In genomic region chr11:19813158-19813879, GRCh38 we compare ENCODE assay signal across 19 cellular contexts.
DNase-seq lines count a peak whose midpoint lies in the region; ATAC-seq and TF ChIP-seq lines count a peak whose summit lies in the region.
"Had no signal": no experiment of that assay in that cellular context is flagged by ENCODE, and none has a peak within 500 bp of the region (broad histone marks: within the 10 kb centered on the region; RNA-seq: fewer than 3 reads in every experiment).

No MANE protein-coding gene starts in this region.

- H3K27ac Mint-ChIP-seq in WTC11 = peak overlapping the region; percentile 99

- no peaks in the 10 kb centered on the region for H3K36me3 ChIP-seq in BLaER1
- H3K36me3 ChIP-seq in psoas muscle (ENCODE audit: insufficient read depth in 1 of 2, low read depth in 1 of 2) = no peaks in the 10 kb centered on the region
- no peaks in the 10 kb centered on the region for H3K36me3 ChIP-seq in BE2C
- H3K36me3 ChIP-seq: HAP-1 had no signal

- H3K27me3 Mint-ChIP-seq in WTC11 (ENCODE audit: low read depth) = no peaks in the 10 kb centered on the region

- H3K4me3 ChIP-seq in BLaER1 (no peak overlapping the region), psoas muscle (peak overlapping the region; percentile 39), BE2C (ENCODE audit: low read depth, low read length) (no peak overlapping the region)
- H3K4me3 ChIP-seq: HAP-1, PC-9 had no signal

- no peaks in the 10 kb centered on the region for H4K20me1 ChIP-seq in BLaER1

- H3K27ac ChIP-seq in BLaER1 (no peak overlapping the region), psoas muscle (peak overlapping the region; percentile 68)
- H3K27ac ChIP-seq: HL-60, PC-9 had no signal

- CTCF ChIA-PET in WTC11 (lab: Charles Lee) = interaction anchor here (1.0 to 2.5 kb wide), 5 partner anchors 14 to 256 kb away, joined by 3 to 34 read pairs (median 4); no protein-coding TSS in a partner anchor

- DNase-seq in WTC11 (ENCODE audit: low spot score) (no peak), left ventricle myocardium superior (peak; percentile 37), psoas muscle (peak in 1 of 2 donors; percentile 57), BE2C (no peak), SHP77 treated with DMSO at 0.1 percent for 48 hours (lab: John Stamatoyannopoulos, UW) (no peak)
- DNase-seq: DND-41, MV-4-11, NCI-H1417 treated with DMSO at 0.1 percent for 48 hours, NCI-H2029, NCI-H2171, NCI-H446 treated with DMSO at 0.1 percent for 48 hours, NCI-H82, PC-9, SK-N-SH had no signal

- POLR2A ChIA-PET in WTC11 (lab: Charles Lee) = no interaction called here

- intact Hi-C loops in left ventricle myocardium superior (cut with micrococcal nuclease) (no loop called here), psoas muscle (cut with DNase I) (loop anchor here in 1 of 2 donors (5.0 kb wide), 1 partner anchor 89 kb away; no protein-coding TSS in a partner anchor)

- H3K36me3 Mint-ChIP-seq in WTC11 = no peaks in the 10 kb centered on the region

- H3K4me3 Mint-ChIP-seq in WTC11 = no peak overlapping the region

- H3K4me1 ChIP-seq in BLaER1 (peaks cover 8% of the 10 kb centered on the region; the same call in 1 of the 2 replicates), psoas muscle (peaks cover 60% of the 10 kb centered on the region), BE2C (no peaks in the 10 kb centered on the region)
- H3K4me1 ChIP-seq: HAP-1 had no signal

- 24 to 43% (median 31%) methylated on average over 13 of the region's 13 CpGs for WGBS in psoas muscle, 3 donors

- peak overlapping the region; percentile 28; the same call in 1 of the 2 replicates for H3K4me2 ChIP-seq in BLaER1
- H3K4me2 ChIP-seq: PC-9, SK-N-SH had no signal

- no peaks in the 10 kb centered on the region for H3K27me3 ChIP-seq in BLaER1
- no peaks in the 10 kb centered on the region for H3K27me3 ChIP-seq in psoas muscle (ENCODE audit: insufficient read depth in 3 of 3, low read length in 2 of 3)
- no peaks in the 10 kb centered on the region for H3K27me3 ChIP-seq in BE2C

- H3K4me1 Mint-ChIP-seq in WTC11 = peaks cover 93% of the 10 kb centered on the region

- H3K9me3 Mint-ChIP-seq in WTC11 = no peaks in the 10 kb centered on the region

- H3K9ac ChIP-seq in BLaER1 = no peak overlapping the region
- H3K9ac ChIP-seq: SK-N-SH had no signal

- ATAC-seq in WTC11 (no peak), left ventricle myocardium superior (peak; percentile 93), psoas muscle (peak; percentile 87 to 95 (median 92)), GM21619 (IDR thresholded peaks at IDR 0.05; ENCODE audit: unreplicated experiment) (no peak), HG02840 (IDR thresholded peaks at IDR 0.05; ENCODE audit: low FRiP score, unreplicated experiment) (no peak)

- TF ChIP-seq CTCF in WTC11 (IDR thresholded peaks at IDR 0.05) = no peak
- TF ChIP-seq CTCF in psoas muscle (IDR thresholded peaks at IDR 0.05) = no peak
- TF ChIP-seq CTCF in BE2C (IDR thresholded peaks at IDR 0.05; ENCODE audit: low read depth, low read length) = no peak

- H3K9me3 ChIP-seq in BLaER1 (no peaks in the 10 kb centered on the region), psoas muscle (no peaks in the 10 kb centered on the region), BE2C (no peaks in the 10 kb centered on the region)
- H3K9me3 ChIP-seq: HAP-1, SK-N-SH had no signal

TF ChIP-seq in WTC11, 78 proteins besides CTCF, POLR2A, EP300 and RAD21:
- no peak for TF ChIP-seq ZNF232 (CRISPR knock-in tag; IDR thresholded peaks at IDR 0.05)
- no peak for TF ChIP-seq JUN (CRISPR knock-in tag; IDR thresholded peaks at IDR 0.05)
- TF ChIP-seq ZNF281 (CRISPR knock-in tag; IDR thresholded peaks at IDR 0.05) = no peak
- no peak for TF ChIP-seq ATF2 (CRISPR knock-in tag; IDR thresholded peaks at IDR 0.05; ENCODE audit: borderline replicate concordance, low read depth)
- no peak for TF ChIP-seq ARID4B (CRISPR knock-in tag; IDR thresholded peaks at IDR 0.05; ENCODE audit: borderline replicate concordance)
- TF ChIP-seq GTF2I (CRISPR knock-in tag; conservative IDR thresholded peaks at IDR 0.05) = no peak
- TF ChIP-seq, protein P1, sequence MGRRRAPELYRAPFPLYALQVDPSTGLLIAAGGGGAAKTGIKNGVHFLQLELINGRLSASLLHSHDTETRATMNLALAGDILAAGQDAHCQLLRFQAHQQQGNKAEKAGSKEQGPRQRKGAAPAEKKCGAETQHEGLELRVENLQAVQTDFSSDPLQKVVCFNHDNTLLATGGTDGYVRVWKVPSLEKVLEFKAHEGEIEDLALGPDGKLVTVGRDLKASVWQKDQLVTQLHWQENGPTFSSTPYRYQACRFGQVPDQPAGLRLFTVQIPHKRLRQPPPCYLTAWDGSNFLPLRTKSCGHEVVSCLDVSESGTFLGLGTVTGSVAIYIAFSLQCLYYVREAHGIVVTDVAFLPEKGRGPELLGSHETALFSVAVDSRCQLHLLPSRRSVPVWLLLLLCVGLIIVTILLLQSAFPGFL (CRISPR knock-in tag; IDR thresholded peaks at IDR 0.05; ENCODE audit: borderline replicate concordance) = no peak
- no peak for TF ChIP-seq ZNF219 (CRISPR knock-in tag; IDR thresholded peaks at IDR 0.05; ENCODE audit: borderline replicate concordance)
- TF ChIP-seq NFE2L1 (CRISPR knock-in tag; IDR thresholded peaks at IDR 0.05) = no peak
- TF ChIP-seq ZNF317 (CRISPR knock-in tag; IDR thresholded peaks at IDR 0.05; ENCODE audit: borderline replicate concordance, low read depth) = no peak

Comparison
In these comparisons a context has a peak if more than half of its experiments do, and no peak if none do; other contexts are left out.
1. ATAC-seq: peak in left ventricle myocardium superior (single experiment) and psoas muscle (4 of 4); none in WTC11 (single experiment), GM21619 (single experiment) and HG02840 (single experiment).